In the genomic region with DNA sequence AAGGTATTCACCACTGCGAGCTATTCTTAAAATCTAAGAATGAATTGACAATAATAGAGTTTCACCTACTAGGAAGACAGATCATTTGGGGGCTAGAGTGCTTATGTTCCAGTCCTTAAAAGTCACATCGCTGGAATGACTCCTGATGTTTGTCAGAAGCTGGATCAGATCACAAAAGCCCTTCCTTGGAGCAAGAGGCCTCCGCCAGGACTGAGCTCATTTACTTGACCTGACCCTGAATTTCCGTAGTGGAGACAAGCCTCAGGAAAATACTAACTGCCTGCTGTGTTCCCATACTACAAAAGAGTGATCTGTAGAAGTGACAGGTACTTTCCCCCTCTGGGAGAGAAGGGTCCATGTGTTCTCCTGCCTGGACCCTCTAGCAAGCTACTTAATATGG, we compare ENCODE assay signal across 8 cellular contexts.
"Had no signal": no experiment of that assay in that cellular context is flagged by ENCODE, and none has a peak within 500 bp of the region (broad histone marks: within the 10 kb centered on the region; RNA-seq: fewer than 3 reads in every experiment).

No MANE protein-coding gene starts in this region.

- H3K36me3 ChIP-seq: HAP-1 had no signal

- H3K27ac ChIP-seq: GM23248 had no signal

- H3K4me3 ChIP-seq: GM23248, HAP-1, K562 had no signal

- H3K4me1 ChIP-seq: HAP-1 had no signal

- ATAC-seq: HCT116, K562 had no signal

- DNase-seq: GM23248, GOT3, H7, HFFc6, IMR-90 had no signal
